In genomic region chr22:41446639-41447434, GRCh38 we compare ENCODE assay signal across 8 cellular contexts. TPM values are rescaled to one million over a fixed set of nuclear protein-coding genes. Genes with fewer than 3 reads are reported as not detected.
DNase-seq lines count a peak whose midpoint lies in the region; ATAC-seq and TF ChIP-seq lines count a peak whose summit lies in the region.

A gene with protein sequence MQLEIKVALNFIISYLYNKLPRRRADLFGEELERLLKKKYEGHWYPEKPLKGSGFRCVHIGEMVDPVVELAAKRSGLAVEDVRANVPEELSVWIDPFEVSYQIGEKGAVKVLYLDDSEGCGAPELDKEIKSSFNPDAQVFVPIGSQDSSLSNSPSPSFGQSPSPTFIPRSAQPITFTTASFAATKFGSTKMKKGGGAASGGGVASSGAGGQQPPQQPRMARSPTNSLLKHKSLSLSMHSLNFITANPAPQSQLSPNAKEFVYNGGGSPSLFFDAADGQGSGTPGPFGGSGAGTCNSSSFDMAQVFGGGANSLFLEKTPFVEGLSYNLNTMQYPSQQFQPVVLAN (minus strand): TSS chr22:41446801. CDS start chr22:41437345, 9,456 bp downstream.

- no peaks in the 10 kb centered on the region for H3K9me3 ChIP-seq in left ventricle myocardium inferior (replicated peaks)
- no peaks in the 10 kb centered on the region for H3K9me3 ChIP-seq in prostate gland

- H3K4me3 ChIP-seq in left ventricle myocardium inferior (peak within 1 kb of the TSS; percentile 100), prostate gland (peak within 1 kb of the TSS; percentile 89 to 99)

- peak; percentile 50 for ATAC-seq in HG02798 (IDR thresholded peaks at IDR 0.05; ENCODE audit: poor library complexity, unreplicated experiment)

- H3K27ac ChIP-seq in left ventricle myocardium inferior (replicated peaks): peak within 1 kb of the TSS; percentile 100
- H3K27ac ChIP-seq in prostate gland: peak within 1 kb of the TSS; percentile 96 to 100

- peak; percentile 99 for TF ChIP-seq POLR2A in prostate gland (IDR thresholded peaks at IDR 0.05)

- under 1% methylated on average over 46 of the region's 85 CpGs for WGBS in prostate gland

- no peak for TF ChIP-seq CTCF in left ventricle myocardium inferior (IDR thresholded peaks at IDR 0.05; ENCODE audit: borderline replicate concordance)
- peak in 1 of 4 experiments; percentile 3 for TF ChIP-seq CTCF in prostate gland (IDR thresholded peaks at IDR 0.05)

- H3K27me3 ChIP-seq in left ventricle myocardium inferior (ENCODE audit: low read depth) (no peaks in the 10 kb centered on the region), prostate gland (replicated peaks; ENCODE audit: insufficient read depth) (no peaks in the 10 kb centered on the region)

- DNase-seq in GM04503 (ENCODE audit: low read depth) (peak; percentile 70), NCI-H1694 treated with DMSO at 0.1 percent for 48 hours (lab: John Stamatoyannopoulos, UW) (peak; percentile 88), T-helper 2 cell (peak; percentile 87 to 97 (median 89)), amygdala (lab: John Stamatoyannopoulos, UW) (peak in 55 of 56 donors; percentile 64 to 98 (median 93)), left ventricle myocardium inferior (peak; percentile 96), prostate gland (ENCODE audit: low spot score) (peak; percentile 96), ureter (ENCODE audit: low spot score) (peak; percentile 96)

- H3K36me3 ChIP-seq in left ventricle myocardium inferior (peaks cover 26% of the 10 kb centered on the region), prostate gland (no peaks in the 10 kb centered on the region)

- peaks cover 68% of the 10 kb centered on the region for H3K4me1 ChIP-seq in left ventricle myocardium inferior
- H3K4me1 ChIP-seq in prostate gland (replicated peaks): peaks cover 2% of the 10 kb centered on the region

- intact Hi-C loops in left ventricle myocardium inferior (cut with micrococcal nuclease) (no loop called here), prostate gland (cut with DNase I) (no loop called here)

RNA-seq across cellular contexts. Expression of the gene that starts here (rescaled TPM):
- total RNA-seq in left ventricle myocardium inferior (63.6 TPM), prostate gland (10 to 100 TPM; 56.7 to 80.8 TPM), ureter (49.9 TPM)

Comparison
In these comparisons a context has a peak if more than half of its experiments do, and no peak if none do; other contexts are left out.
1. Peak in every context shown above with its lines: DNase-seq, ATAC-seq, H3K4me3 ChIP-seq and H3K27ac ChIP-seq.